In the genomic region with DNA sequence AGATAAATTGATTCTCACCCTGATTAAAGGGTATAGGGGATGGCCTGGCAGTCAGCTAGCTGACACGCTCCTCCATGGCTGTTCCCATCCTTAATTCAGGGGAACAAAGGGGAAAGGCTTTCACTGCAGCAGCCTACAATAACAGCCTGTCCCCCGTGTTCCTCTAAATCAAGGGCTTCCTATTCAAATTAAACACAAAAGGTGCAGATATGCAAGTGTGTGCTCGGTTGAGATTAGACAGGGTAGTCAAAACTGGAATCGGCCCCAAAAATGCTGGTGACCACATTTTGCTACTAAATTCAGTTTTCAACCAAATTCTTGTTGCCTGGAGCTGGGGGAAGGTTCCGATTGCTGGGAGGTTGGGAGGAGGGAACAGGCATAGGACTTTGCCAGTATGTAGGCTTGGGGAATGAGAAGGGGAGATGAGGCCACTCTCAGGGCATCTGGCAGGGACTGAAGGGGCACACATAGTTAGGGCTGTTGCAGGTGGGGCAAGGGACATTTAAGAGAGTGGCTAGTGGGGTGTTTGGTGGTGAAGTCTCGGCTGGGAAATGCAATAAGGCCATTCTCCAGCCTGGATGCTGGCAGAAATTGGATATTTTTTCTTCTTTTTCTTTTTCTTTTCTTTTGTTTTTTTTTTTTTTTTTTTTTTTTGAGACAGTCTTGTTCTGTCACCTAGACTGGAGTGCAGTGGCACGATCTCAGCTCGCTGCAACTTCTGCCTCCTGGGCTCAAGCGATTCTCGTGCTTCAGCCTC, we compare ENCODE assay signal across 11 cellular contexts. TPM values are rescaled to one million over a fixed set of nuclear protein-coding genes. Genes with fewer than 3 reads are reported as not detected.
A peak's percentile ranks its signal among the peaks of the same experiment; 100 is the strongest.
DNase-seq lines count a peak whose midpoint lies in the region; ATAC-seq and TF ChIP-seq lines count a peak whose summit lies in the region.
"Had no signal": no experiment of that assay in that cellular context is flagged by ENCODE, and none has a peak within 500 bp of the region (broad histone marks: within the 10 kb centered on the region; RNA-seq: fewer than 3 reads in every experiment).

No MANE protein-coding gene starts in this region.

- no peak overlapping the region for H3K27ac Mint-ChIP-seq in activated naive CD8-positive, alpha-beta T cell treated with anti-CD3 and anti-CD28 coated beads for 36 hours

- H3K4me2 ChIP-seq in OCI-LY1 (ENCODE audit: low read length), result peak overlapping the region; percentile 61

- peak overlapping the region; percentile 52 for H3K9ac ChIP-seq in OCI-LY1 (ENCODE audit: low read length)

- no peaks in the 10 kb centered on the region for H3K9me3 Mint-ChIP-seq in activated naive CD8-positive, alpha-beta T cell treated with anti-CD3 and anti-CD28 coated beads for 36 hours
- H3K9me3 Mint-ChIP-seq: naive thymus-derived CD8-positive, alpha-beta T cell had no signal

- H3K4me1 ChIP-seq in OCI-LY1 (ENCODE audit: insufficient read depth, low read length, severe bottlenecking) (peaks cover 46% of the 10 kb centered on the region), foreskin keratinocyte (no peaks in the 10 kb centered on the region), upper lobe of left lung (peaks cover 0 to 10% (median 7%) of the 10 kb centered on the region in 4 donors)

- H3K79me2 ChIP-seq in OCI-LY1 (ENCODE audit: insufficient read depth, low read length), result no peaks in the 10 kb centered on the region

- H3K27me3 ChIP-seq in OCI-LY1 (ENCODE audit: insufficient read depth, low read length) (no peaks in the 10 kb centered on the region), foreskin keratinocyte (no peaks in the 10 kb centered on the region), upper lobe of left lung (no peaks in the 10 kb centered on the region)

- H3K27ac ChIP-seq in OCI-LY1 (ENCODE audit: low read depth, low read length, poor library complexity, severe bottlenecking) (peak overlapping the region; percentile 85), foreskin keratinocyte (no peak overlapping the region), upper lobe of left lung (peak overlapping the region in 1 of 4 donors; percentile 22)

- H3K9me3 ChIP-seq in OCI-LY1 (ENCODE audit: low read length) (no peaks in the 10 kb centered on the region), upper lobe of left lung (no peaks in the 10 kb centered on the region)

- H3K27me3 Mint-ChIP-seq in activated naive CD8-positive, alpha-beta T cell treated with anti-CD3 and anti-CD28 coated beads for 36 hours, result no peaks in the 10 kb centered on the region

- no peaks in the 10 kb centered on the region for H3K36me3 ChIP-seq in OCI-LY1 (ENCODE audit: insufficient read depth, low read length)
- no peaks in the 10 kb centered on the region for H3K36me3 ChIP-seq in upper lobe of left lung

- no peaks in the 10 kb centered on the region for H3K36me3 Mint-ChIP-seq in activated naive CD8-positive, alpha-beta T cell treated with anti-CD3 and anti-CD28 coated beads for 36 hours
- H3K36me3 Mint-ChIP-seq: naive thymus-derived CD8-positive, alpha-beta T cell had no signal

- H4K20me1 ChIP-seq in OCI-LY1 (ENCODE audit: insufficient read depth, low read length), result no peaks in the 10 kb centered on the region

- H3K9me2 ChIP-seq in OCI-LY1 (ENCODE audit: low read depth, low read length), result no peaks in the 10 kb centered on the region

- peaks cover 10% of the 10 kb centered on the region for H3K4me1 Mint-ChIP-seq in activated naive CD8-positive, alpha-beta T cell treated with anti-CD3 and anti-CD28 coated beads for 36 hours

- DNase-seq in GM12865 (ENCODE audit: low read depth) (peak; percentile 71), NCI-H2196 treated with DMSO at 0.1 percent for 48 hours (lab: John Stamatoyannopoulos, UW; ENCODE audit: unreplicated experiment) (no peak), foreskin keratinocyte (no peak), upper lobe of left lung (no peak)
- DNase-seq in activated naive CD8-positive, alpha-beta T cell treated with anti-CD3 and anti-CD28 coated beads for 36 hours, result no peak
- DNase-seq: NCI-H2107; stimulated activated CD4-positive, alpha-beta T cell treated with anti-CD3 and anti-CD28 coated beads, Interleukin-15, amount 100 ng/mL, for 24 hours had no signal

- WGBS in upper lobe of left lung, 2 donors, result 85 to 86% methylated on average over 10 of the region's 10 CpGs

- H2AFZ ChIP-seq in OCI-LY1 (ENCODE audit: low read length), result no peak overlapping the region

- TF ChIP-seq POLR2A in upper lobe of left lung (IDR thresholded peaks at IDR 0.05), result no peak

- H3K4me3 ChIP-seq in GM12865 (ENCODE audit: low read depth, low read length) (peak overlapping the region; percentile 81), OCI-LY1 (ENCODE audit: low read depth, low read length, poor library complexity, severe bottlenecking) (peak overlapping the region; percentile 13), upper lobe of left lung (no peak overlapping the region)

- TF ChIP-seq EP300 in upper lobe of left lung (IDR thresholded peaks at IDR 0.05), result no peak

- peak; percentile 32 for ATAC-seq in GM19467 (IDR thresholded peaks at IDR 0.05; ENCODE audit: unreplicated experiment)
- peak; percentile 20 for ATAC-seq in HG02973 (IDR thresholded peaks at IDR 0.05; ENCODE audit: unreplicated experiment)
- no peak for ATAC-seq in foreskin keratinocyte
- no peak for ATAC-seq in upper lobe of left lung (ENCODE audit: low FRiP score in 2 of 2)

- TF ChIP-seq CTCF in GM12865 (IDR thresholded peaks at IDR 0.05; ENCODE audit: insufficient read depth, low read depth, low read length, missing control alignments) (no peak), OCI-LY1 (IDR thresholded peaks at IDR 0.05; ENCODE audit: low read length) (no peak), foreskin keratinocyte (conservative IDR thresholded peaks at IDR 0.05) (no peak), upper lobe of left lung (IDR thresholded peaks at IDR 0.05) (no peak)

- no peak overlapping the region for H3K4me3 Mint-ChIP-seq in activated naive CD8-positive, alpha-beta T cell treated with anti-CD3 and anti-CD28 coated beads for 36 hours
- H3K4me3 Mint-ChIP-seq: naive thymus-derived CD8-positive, alpha-beta T cell had no signal

- no peaks in the 10 kb centered on the region for H3F3A ChIP-seq in OCI-LY1 (ENCODE audit: insufficient read depth, low read length)

RNA-seq across cellular contexts. Expression of gene CTSH, which starts 32.9 kb away (rescaled TPM):
- total RNA-seq in activated naive CD8-positive, alpha-beta T cell treated with anti-CD3 and anti-CD28 coated beads for 36 hours, result 1 to 10 TPM; 4.3 to 4.9 TPM
- total RNA-seq in foreskin keratinocyte (5.9 and 9.1 TPM in 2 replicates), upper lobe of left lung (1,000 to 10,000 TPM in 4 of 6 donors, 100 to 1,000 TPM in 2; 699 to 3,907 (median 1,498) TPM)
- 9.2 and 10.7 TPM in 2 replicates for polyA plus RNA-seq in foreskin keratinocyte

Comparison
In these comparisons a context has a peak if more than half of its experiments do, and no peak if none do; other contexts are left out.
1. H3K4me3 ChIP-seq: peak in GM12865 (single experiment) and OCI-LY1 (single experiment); none in upper lobe of left lung (0 of 4).
2. ATAC-seq: peak in GM19467 (single experiment) and HG02973 (single experiment); none in foreskin keratinocyte (single experiment) and upper lobe of left lung (0 of 2).
3. RNA of gene CTSH, which starts 32.9 kb away (total RNA-seq): 699 to 3,907 TPM in upper lobe of left lung; 5.9 to 9.1 TPM in foreskin keratinocyte and 4.3 to 4.9 TPM in activated naive CD8-positive, alpha-beta T cell treated with anti-CD3 and anti-CD28 coated beads for 36 hours; every median in the first group is over 10 times any median in the second.